ENCODE assay signal across 1 cellular context in genomic region chr17:69468211-69468610, GRCh38.
TF ChIP-seq lines count a peak whose summit lies in the region.

No MANE protein-coding gene starts in this region.

TF ChIP-seq in H1, 55 proteins besides CTCF, POLR2A, EP300 and RAD21:
- TF ChIP-seq KDM5A (IDR thresholded peaks at IDR 0.05; ENCODE audit: low read length) (no peak), CBX8 (IDR thresholded peaks at IDR 0.05; ENCODE audit: borderline replicate concordance, low read depth, low read length) (no peak), NANOG (IDR thresholded peaks at IDR 0.05; ENCODE audit: insufficient read depth, low read depth, low read length, poor library complexity, severe bottlenecking) (no peak), RXRA (IDR thresholded peaks at IDR 0.05; ENCODE audit: insufficient read depth, low read depth, low read length) (no peak), PHF8 (conservative IDR thresholded peaks at IDR 0.05; ENCODE audit: low read depth, low read length) (no peak), BACH1 (IDR thresholded peaks at IDR 0.05; ENCODE audit: low read length) (no peak), TBP (IDR thresholded peaks at IDR 0.05; ENCODE audit: low read depth, low read length) (no peak), CHD2 (IDR thresholded peaks at IDR 0.05; ENCODE audit: low read length) (no peak), KDM4A (IDR thresholded peaks at IDR 0.05; ENCODE audit: low read depth, low read length, severe bottlenecking) (no peak), BCL11A (IDR thresholded peaks at IDR 0.05; ENCODE audit: low read depth in 2 of 2, low read length in 2 of 2) (no peak), GABPA (IDR thresholded peaks at IDR 0.05; ENCODE audit: borderline replicate concordance, insufficient read depth, low read length) (no peak), KDM1A (IDR thresholded peaks at IDR 0.05; ENCODE audit: borderline replicate concordance, low read length) (no peak), YY1 (IDR thresholded peaks at IDR 0.05; ENCODE audit: low read depth, low read length) (no peak), SAP30 (IDR thresholded peaks at IDR 0.05; ENCODE audit: insufficient read depth, insufficient replicate concordance, low read length) (no peak), RBBP5 (IDR thresholded peaks at IDR 0.05; ENCODE audit: borderline replicate concordance, low read depth, low read length) (no peak)
